20 cellular contexts compared by ENCODE assay signal in genomic region chr11:106497321-106497720, GRCh38.
"Had no signal": no experiment of that assay in that cellular context is flagged by ENCODE, and none has a peak within 500 bp of the region (broad histone marks: within the 10 kb centered on the region; RNA-seq: fewer than 3 reads in every experiment).

No MANE protein-coding gene starts in this region.

- DNase-seq: dermis blood vessel endothelial cell; dorsolateral prefrontal cortex; effector CD4-positive, alpha-beta T cell; effector memory CD4-positive, alpha-beta T cell; erythroblast; esophagus squamous epithelium; foreskin fibroblast; foreskin melanocyte; gastrocnemius medialis; glutamatergic neuron; head of caudate nucleus; heart right ventricle; hippocampal formation; kidney glomerular epithelial cell; left colon; left ventricle myocardium superior; lower lobe of right lung; mesenchymal stem cell had no signal

- H3K36me3 Mint-ChIP-seq: mesothelial cell of epicardium had no signal

- H3K4me3 ChIP-seq: coronary artery, dorsolateral prefrontal cortex, esophagus squamous epithelium, gastrocnemius medialis, heart right ventricle, lower lobe of right lung had no signal

- H3K27ac ChIP-seq: coronary artery, dorsolateral prefrontal cortex, esophagus squamous epithelium, gastrocnemius medialis, heart right ventricle, lower lobe of right lung had no signal

- H3K4me1 ChIP-seq: esophagus squamous epithelium, gastrocnemius medialis, heart right ventricle, lower lobe of right lung had no signal

- H3K4me3 Mint-ChIP-seq: mesothelial cell of epicardium had no signal

- H3K36me3 ChIP-seq: esophagus squamous epithelium, gastrocnemius medialis, heart right ventricle, lower lobe of right lung had no signal

- H3K9me3 ChIP-seq: esophagus squamous epithelium, gastrocnemius medialis, lower lobe of right lung had no signal

- H3K27me3 ChIP-seq: dorsolateral prefrontal cortex, esophagus squamous epithelium, gastrocnemius medialis, heart right ventricle had no signal

- H3K27ac Mint-ChIP-seq: mesothelial cell of epicardium had no signal
